ENCODE assay signal across 10 cellular contexts in the genomic region with DNA sequence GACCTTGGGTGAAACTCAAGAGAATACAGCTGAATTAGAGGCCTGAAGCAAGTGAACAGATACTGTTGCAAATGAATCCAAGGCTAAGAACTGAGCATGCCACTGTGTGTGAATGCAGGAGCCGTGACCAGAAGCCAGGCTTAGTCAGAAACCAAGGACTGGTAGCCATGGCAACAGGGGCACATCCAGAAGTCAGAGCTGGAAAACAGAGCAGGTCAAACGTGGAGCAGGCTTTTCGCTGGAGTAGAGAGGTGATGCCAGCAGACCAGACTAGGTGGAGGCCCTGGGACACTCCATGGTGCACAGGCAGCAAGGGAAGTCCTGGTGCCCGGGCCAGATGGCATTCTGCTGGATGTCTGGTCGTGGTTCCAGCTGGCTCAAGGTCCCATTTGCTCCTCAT.
DNase-seq lines count a peak whose midpoint lies in the region; ATAC-seq, FAIRE-seq and TF ChIP-seq lines count a peak whose summit lies in the region.
"Had no signal": no experiment of that assay in that cellular context is flagged by ENCODE, and none has a peak within 500 bp of the region (broad histone marks: within the 10 kb centered on the region; RNA-seq: fewer than 3 reads in every experiment).

No MANE protein-coding gene starts in this region.

- no peak overlapping the region for H3K27ac Mint-ChIP-seq in CD14-positive monocyte

- peak overlapping the region; percentile 22 for H2AFZ ChIP-seq in SU-DHL-6 (ENCODE audit: low read depth, low read length, severe bottlenecking)

- no peaks in the 10 kb centered on the region for H3K4me1 Mint-ChIP-seq in CD14-positive monocyte

- H3K9me3 ChIP-seq in right cardiac atrium (ENCODE audit: control insufficient read depth, low read length): no peaks in the 10 kb centered on the region
- no peaks in the 10 kb centered on the region for H3K9me3 ChIP-seq in heart right ventricle
- H3K9me3 ChIP-seq in SU-DHL-6 (ENCODE audit: insufficient read depth, low read length): no peaks in the 10 kb centered on the region
- H3K9me3 ChIP-seq: heart left ventricle had no signal

- no peak overlapping the region for H3K4me2 ChIP-seq in SU-DHL-6 (ENCODE audit: low read depth, low read length, poor library complexity, severe bottlenecking)

- H4K20me1 ChIP-seq in SU-DHL-6 (ENCODE audit: low read depth, low read length): no peaks in the 10 kb centered on the region

- no peak overlapping the region for H3K4me3 Mint-ChIP-seq in CD14-positive monocyte

- H3K79me2 ChIP-seq in SU-DHL-6 (ENCODE audit: insufficient read depth, low read length): no peaks in the 10 kb centered on the region

- no peak for FAIRE-seq in urothelium cell line (lab: Jason Lieb, UNC)

- H3F3A ChIP-seq in SU-DHL-6 (ENCODE audit: insufficient read depth): peaks cover 16% of the 10 kb centered on the region; the same call in 1 of the 2 replicates

- DNase-seq in right cardiac atrium (peak; percentile 20 to 31 (median 25)), heart right ventricle (no peak), head of caudate nucleus (peak; percentile 19 to 84 (median 60)), urothelium cell line (ENCODE audit: low spot score) (peak; percentile 55), CD14-positive monocyte (ENCODE audit: low spot score) (no peak)
- no peak for DNase-seq in stimulated activated CD8-positive, alpha-beta memory T cell treated with anti-CD3 and anti-CD28 coated beads, Interleukin-4, amount 100 ng/mL, for 48 hours
- DNase-seq in stimulated activated CD4-positive, alpha-beta T cell treated with anti-CD3 and anti-CD28 coated beads, Interleukin-2, amount 100 ng/mL, for 48 hours: no peak
- DNase-seq: heart left ventricle had no signal

- H3K9me3 Mint-ChIP-seq in CD14-positive monocyte: peaks cover 0 to 7% (median 3%) of the 10 kb centered on the region in 7 donors

- H3K27me3 ChIP-seq in right cardiac atrium (ENCODE audit: control insufficient read depth, insufficient read depth) (no peaks in the 10 kb centered on the region), heart right ventricle (no peaks in the 10 kb centered on the region), SU-DHL-6 (ENCODE audit: low read length) (no peaks in the 10 kb centered on the region)
- H3K27me3 ChIP-seq: heart left ventricle had no signal

- TF ChIP-seq CTCF in heart right ventricle (IDR thresholded peaks at IDR 0.05): no peak
- no peak for TF ChIP-seq CTCF in SU-DHL-6 (IDR thresholded peaks at IDR 0.05; ENCODE audit: insufficient read depth, low read length, poor library complexity, severe bottlenecking)
- no peak for TF ChIP-seq CTCF in CD14-positive monocyte (IDR thresholded peaks at IDR 0.05)

- WGBS in right cardiac atrium: 77% methylated on average over 5 of the region's 5 CpGs
- WGBS in heart right ventricle, 2 donors: 75 to 86% methylated on average over 5 of the region's 5 CpGs

- H3K4me1 ChIP-seq in right cardiac atrium (ENCODE audit: control insufficient read depth, insufficient read depth, low read length) (no peaks in the 10 kb centered on the region), heart right ventricle (no peaks in the 10 kb centered on the region)
- H3K4me1 ChIP-seq: heart left ventricle had no signal

- H3K4me3 ChIP-seq in right cardiac atrium (ENCODE audit: low read length) (no peak overlapping the region), heart right ventricle (no peak overlapping the region), SU-DHL-6 (ENCODE audit: insufficient read depth, low read length, poor library complexity, severe bottlenecking) (no peak overlapping the region)
- H3K4me3 ChIP-seq: heart left ventricle had no signal

- intact Hi-C loops in right cardiac atrium (cut with DNase I) (no loop called here), heart right ventricle (cut with DNase I) (no loop called here), head of caudate nucleus (cut with DNase I) (no loop called here), CD14-positive monocyte (cut with micrococcal nuclease) (no loop called here)

- no peaks in the 10 kb centered on the region for H3K36me3 Mint-ChIP-seq in CD14-positive monocyte

- H3K36me3 ChIP-seq in heart right ventricle: no peaks in the 10 kb centered on the region
- H3K36me3 ChIP-seq in SU-DHL-6 (ENCODE audit: low read length): no peaks in the 10 kb centered on the region
- H3K36me3 ChIP-seq: heart left ventricle had no signal

- no peak overlapping the region for H3K9ac ChIP-seq in SU-DHL-6 (ENCODE audit: low read length)

- H3K27me3 Mint-ChIP-seq in CD14-positive monocyte (ENCODE audit: low read depth in 3 of 3): peaks cover 0 to 3% (median 0%) of the 10 kb centered on the region in 3 donors

- no peaks in the 10 kb centered on the region for H3K9me2 ChIP-seq in SU-DHL-6 (replicated peaks; ENCODE audit: insufficient read depth, low read length)

- H3K27ac ChIP-seq in right cardiac atrium (ENCODE audit: low read length) (no peak overlapping the region), heart right ventricle (no peak overlapping the region), SU-DHL-6 (ENCODE audit: low read depth, low read length) (no peak overlapping the region)
- H3K27ac ChIP-seq: C4-2B, heart left ventricle had no signal

- ATAC-seq in right cardiac atrium (no peak), heart right ventricle (no peak)

Comparison
In these comparisons a context has a peak if more than half of its experiments do, and no peak if none do; other contexts are left out.
1. DNase-seq: peak in right cardiac atrium (3 of 3), head of caudate nucleus (42 of 42) and urothelium cell line (single experiment); none in heart right ventricle (0 of 2), stimulated activated CD8-positive, alpha-beta memory T cell treated with anti-CD3 and anti-CD28 coated beads, Interleukin-4, amount 100 ng/mL, for 48 hours (single experiment), stimulated activated CD4-positive, alpha-beta T cell treated with anti-CD3 and anti-CD28 coated beads, Interleukin-2, amount 100 ng/mL, for 48 hours (0 of 2) and CD14-positive monocyte (single experiment).